Comparison of ENCODE assay signal across 8 cellular contexts in genomic region chr13:20903164-20903475, GRCh38. TPM values are rescaled to one million over a fixed set of nuclear protein-coding genes. Genes with fewer than 3 reads are reported as not detected.
DNase-seq lines count a peak whose midpoint lies in the region; ATAC-seq and TF ChIP-seq lines count a peak whose summit lies in the region.

No MANE protein-coding gene starts in this region.

- no peaks in the 10 kb centered on the region for H3K9me2 ChIP-seq in GM23248 (ENCODE audit: insufficient read depth)

- peaks cover 43% of the 10 kb centered on the region for H3K79me2 ChIP-seq in GM23248 (ENCODE audit: insufficient read depth)

- DNase-seq in GM23248, result no peak
- no peak for DNase-seq in foreskin fibroblast
- no peak for DNase-seq in gastrocnemius medialis
- no peak for DNase-seq in SIG-M5 (lab: John Stamatoyannopoulos, UW)
- no peak for DNase-seq in stimulated activated CD4-positive, alpha-beta T cell treated with anti-CD3 and anti-CD28 coated beads, Interleukin-2, amount 100 ng/mL, for 24 hours

- H3K27me3 ChIP-seq in GM23248 (replicated peaks; ENCODE audit: insufficient read depth) (no peaks in the 10 kb centered on the region), gastrocnemius medialis (no peaks in the 10 kb centered on the region)

- no peaks in the 10 kb centered on the region; the same call in none of the 2 replicates for H3K36me3 ChIP-seq in GM23248 (ENCODE audit: low read depth)
- no peaks in the 10 kb centered on the region for H3K36me3 ChIP-seq in gastrocnemius medialis

- H3K4me1 ChIP-seq in GM23248 (ENCODE audit: insufficient read depth) (peaks cover 14% of the 10 kb centered on the region), gastrocnemius medialis (peaks cover 10 to 18% of the 10 kb centered on the region in 2 donors)

- H3K9me3 ChIP-seq in GM23248 (ENCODE audit: low read depth) (no peaks in the 10 kb centered on the region), gastrocnemius medialis (no peaks in the 10 kb centered on the region)

- WGBS in GM23248 (ENCODE audit: low coverage in 1 of 2, low lambda C conversion rate in 2 of 2, missing lambda C conversion rate in 2 of 2), 2 experiments, result 17 to 21% methylated on average over 14 of the region's 14 CpGs

- peak overlapping the region; percentile 26 for H3K4me2 ChIP-seq in GM23248 (ENCODE audit: unreplicated experiment)

- in situ Hi-C loops in GM23248 (cut with MboI) (no loop called here), gastrocnemius medialis (cut with MboI; ENCODE audit: low sequenced_read_pairs in 4 of 4) (loop anchor here in 1 of 4 donors (25.0 kb wide), 1 partner anchor 716 kb away; the partner anchor contains the start of gene GJB2)

- TF ChIP-seq POLR2A in gastrocnemius medialis (IDR thresholded peaks at IDR 0.05), result no peak

- H2AFZ ChIP-seq in GM23248, result peak overlapping the region; percentile 80

- TF ChIP-seq CTCF in VCaP (conservative IDR thresholded peaks at IDR 0.05), result no peak
- TF ChIP-seq CTCF in foreskin fibroblast (IDR thresholded peaks at IDR 0.05; ENCODE audit: low read depth, low read length), result no peak
- no peak for TF ChIP-seq CTCF in gastrocnemius medialis (IDR thresholded peaks at IDR 0.05 in 4 of 5, conservative IDR thresholded peaks at IDR 0.05 in 1 of 5)

- ATAC-seq in gastrocnemius medialis, result no peak
- no peak for ATAC-seq in GM21786 (IDR thresholded peaks at IDR 0.05; ENCODE audit: unreplicated experiment)
- no peak for ATAC-seq in HG03432 (IDR thresholded peaks at IDR 0.05; ENCODE audit: unreplicated experiment)

- peak overlapping the region; percentile 89 for H3K9ac ChIP-seq in GM23248

- H3K27ac ChIP-seq in GM23248 (peak overlapping the region; percentile 80), VCaP (peak overlapping the region; percentile 92), gastrocnemius medialis (peak overlapping the region; percentile 93 to 99 (median 95))

- peaks cover 8% of the 10 kb centered on the region; the same call in 1 of the 2 replicates for H3F3A ChIP-seq in GM23248 (ENCODE audit: insufficient read depth)

- no peaks in the 10 kb centered on the region for H4K20me1 ChIP-seq in GM23248 (ENCODE audit: insufficient read depth)

- peak overlapping the region; percentile 90 for H3K4me3 ChIP-seq in GM23248
- H3K4me3 ChIP-seq in foreskin fibroblast (ENCODE audit: low read depth in 1 of 2, low read length in 2 of 2), result peak overlapping the region; percentile 96 to 98
- peak overlapping the region; percentile 80 to 97 (median 92) for H3K4me3 ChIP-seq in gastrocnemius medialis

- intact Hi-C loops in gastrocnemius medialis (cut with DNase I; ENCODE audit: low total_unique reads), result loop anchor here (5.0 kb wide), 2 partner anchors 76 to 336 kb away; partner anchors contain the start of gene IFT88

RNA-seq across cellular contexts. Expression of gene XPO4, which starts 0.6 kb away (rescaled TPM):
- total RNA-seq in GM23248 (2014; rRNA removed; shearing (Covaris generic)), result 13.8 and 15.0 TPM in 2 replicates
- polyA plus RNA-seq in GM23248 (2016; fragmentation: Nextera tagmentation; extraction: Ambion mirVana), result 4.3 and 4.9 TPM in 2 replicates
- total RNA-seq in gastrocnemius medialis, result 10 to 100 TPM; 10.0 to 18.7 (median 14.7) TPM
